In the genomic region with DNA sequence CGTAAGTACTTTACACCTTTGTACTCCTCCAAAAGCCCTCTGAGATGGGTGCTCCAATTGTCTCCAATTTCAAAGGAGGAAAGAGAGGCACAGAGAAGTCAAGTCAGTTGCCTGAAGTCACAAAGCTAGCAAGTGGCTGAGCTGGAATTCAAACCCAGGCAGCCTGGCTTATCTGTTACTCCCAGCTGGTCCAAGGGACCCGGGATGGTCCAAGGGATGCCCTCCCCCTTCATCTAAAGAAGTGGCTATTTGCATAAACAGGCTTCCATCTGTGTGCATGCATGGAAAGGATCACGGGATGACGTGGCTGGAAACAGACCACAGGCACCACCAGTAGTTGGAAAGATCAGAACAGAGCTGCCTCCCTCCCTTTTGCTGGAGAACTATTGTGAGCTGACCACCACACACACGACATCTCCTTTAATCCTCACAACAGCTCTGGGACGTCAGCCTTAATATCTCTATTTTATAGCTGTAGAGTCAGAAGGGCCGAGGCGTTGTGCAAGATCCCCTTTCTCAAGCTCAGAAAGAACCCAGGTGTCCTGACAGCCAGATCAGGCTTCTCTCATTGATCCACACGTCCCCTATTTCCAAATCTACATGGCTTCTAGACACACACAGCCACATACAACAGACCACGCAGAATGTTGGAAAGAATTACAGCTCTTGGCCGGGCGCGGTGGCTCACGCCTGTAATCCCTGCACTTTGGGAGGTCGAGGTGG, we compare ENCODE assay signal across 1 cellular context.
A peak's percentile ranks its signal among the peaks of the same experiment; 100 is the strongest.
TF ChIP-seq lines count a peak whose summit lies in the region.

No MANE protein-coding gene starts in this region.

TF ChIP-seq in K562, 482 proteins besides CTCF, POLR2A, EP300 and RAD21 (continued from another document and continues in another):
- no peak for TF ChIP-seq TFE3 (CRISPR knock-in tag; IDR thresholded peaks at IDR 0.05)
- 0 out of 2 replicates have a peak, but pooled peaks have one; percentile 35 for TF ChIP-seq PML (IDR thresholded peaks at IDR 0.05; ENCODE audit: low read length)
- no peak for TF ChIP-seq TSC22D4 (tag; IDR thresholded peaks at IDR 0.05)
- TF ChIP-seq KDM5B (IDR thresholded peaks at IDR 0.05; ENCODE audit: insufficient replicate concordance, low read depth, low read length), result no peak
- no peak for TF ChIP-seq SPI1 (IDR thresholded peaks at IDR 0.05; ENCODE audit: borderline replicate concordance, low read depth, low read length)
- TF ChIP-seq TGIF2 (CRISPR knock-in tag; IDR thresholded peaks at IDR 0.05), result no peak
- TF ChIP-seq TEAD1 (CRISPR knock-in tag; IDR thresholded peaks at IDR 0.05), result 0 out of 4 replicates have a peak, but pooled peaks of 1 of the 2 experiments have one; percentile 36
- no peak for TF ChIP-seq PATZ1 (CRISPR knock-in tag; IDR thresholded peaks at IDR 0.05; ENCODE audit: borderline replicate concordance)
- no peak for TF ChIP-seq CC2D1A (IDR thresholded peaks at IDR 0.05)
- TF ChIP-seq CXXC5 (CRISPR knock-in tag; IDR thresholded peaks at IDR 0.05), result peak; percentile 21; the same call in 1 of the 2 replicates
- no peak for TF ChIP-seq SMARCB1 (IDR thresholded peaks at IDR 0.05; ENCODE audit: insufficient read length, low read depth)
- no peak for TF ChIP-seq ASH1L (IDR thresholded peaks at IDR 0.05; ENCODE audit: borderline replicate concordance, low read depth, partially characterized antibody)
- no peak for TF ChIP-seq PHB2 (IDR thresholded peaks at IDR 0.05; ENCODE audit: low read depth)
- no peak for TF ChIP-seq EZH2 (IDR thresholded peaks at IDR 0.05; ENCODE audit: borderline replicate concordance, low read depth, low read length)
- peak; percentile 62 for TF ChIP-seq NCOR1 (IDR thresholded peaks at IDR 0.05)
- TF ChIP-seq ELK1 (CRISPR knock-in tag; IDR thresholded peaks at IDR 0.05), result no peak
- TF ChIP-seq, protein P1, sequence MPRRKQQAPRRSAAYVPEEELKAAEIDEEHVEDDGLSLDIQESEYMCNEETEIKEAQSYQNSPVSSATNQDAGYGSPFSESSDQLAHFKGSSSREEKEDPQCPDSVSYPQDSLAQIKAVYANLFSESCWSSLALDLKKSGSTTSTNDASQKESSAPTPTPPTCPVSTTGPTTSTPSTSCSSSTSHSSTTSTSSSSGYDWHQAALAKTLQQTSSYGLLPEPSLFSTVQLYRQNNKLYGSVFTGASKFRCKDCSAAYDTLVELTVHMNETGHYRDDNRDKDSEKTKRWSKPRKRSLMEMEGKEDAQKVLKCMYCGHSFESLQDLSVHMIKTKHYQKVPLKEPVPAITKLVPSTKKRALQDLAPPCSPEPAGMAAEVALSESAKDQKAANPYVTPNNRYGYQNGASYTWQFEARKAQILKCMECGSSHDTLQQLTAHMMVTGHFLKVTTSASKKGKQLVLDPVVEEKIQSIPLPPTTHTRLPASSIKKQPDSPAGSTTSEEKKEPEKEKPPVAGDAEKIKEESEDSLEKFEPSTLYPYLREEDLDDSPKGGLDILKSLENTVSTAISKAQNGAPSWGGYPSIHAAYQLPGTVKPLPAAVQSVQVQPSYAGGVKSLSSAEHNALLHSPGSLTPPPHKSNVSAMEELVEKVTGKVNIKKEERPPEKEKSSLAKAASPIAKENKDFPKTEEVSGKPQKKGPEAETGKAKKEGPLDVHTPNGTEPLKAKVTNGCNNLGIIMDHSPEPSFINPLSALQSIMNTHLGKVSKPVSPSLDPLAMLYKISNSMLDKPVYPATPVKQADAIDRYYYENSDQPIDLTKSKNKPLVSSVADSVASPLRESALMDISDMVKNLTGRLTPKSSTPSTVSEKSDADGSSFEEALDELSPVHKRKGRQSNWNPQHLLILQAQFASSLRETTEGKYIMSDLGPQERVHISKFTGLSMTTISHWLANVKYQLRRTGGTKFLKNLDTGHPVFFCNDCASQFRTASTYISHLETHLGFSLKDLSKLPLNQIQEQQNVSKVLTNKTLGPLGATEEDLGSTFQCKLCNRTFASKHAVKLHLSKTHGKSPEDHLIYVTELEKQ (CRISPR knock-in tag; IDR thresholded peaks at IDR 0.05), result no peak
- TF ChIP-seq ZNF146 (CRISPR knock-in tag; IDR thresholded peaks at IDR 0.05; ENCODE audit: unreplicated experiment), result no peak
- no peak for TF ChIP-seq XRCC5 (IDR thresholded peaks at IDR 0.05; ENCODE audit: low read depth, low read length)
- no peak for TF ChIP-seq ETS1 (conservative IDR thresholded peaks at IDR 0.05; ENCODE audit: control insufficient read depth, low read depth, low read length)
- TF ChIP-seq TFAP4 (CRISPR knock-in tag; IDR thresholded peaks at IDR 0.05; ENCODE audit: borderline replicate concordance), result peak; percentile 92
- no peak for TF ChIP-seq LARP7 (IDR thresholded peaks at IDR 0.05)
- TF ChIP-seq PRPF4 (IDR thresholded peaks at IDR 0.05; ENCODE audit: insufficient read depth, low read depth, low read length, poor library complexity, severe bottlenecking), result no peak
- TF ChIP-seq ZNF174 (CRISPR knock-in tag; IDR thresholded peaks at IDR 0.05), result no peak
- no peak for TF ChIP-seq EHMT2 (IDR thresholded peaks at IDR 0.05)
- TF ChIP-seq RBM34 (IDR thresholded peaks at IDR 0.05; ENCODE audit: borderline replicate concordance, insufficient read depth, low read length), result no peak
- TF ChIP-seq SRSF1 (IDR thresholded peaks at IDR 0.05; ENCODE audit: low read depth, low read length), result no peak
- TF ChIP-seq THRAP3 (IDR thresholded peaks at IDR 0.05; ENCODE audit: borderline replicate concordance), result no peak
- TF ChIP-seq HDAC2 (IDR thresholded peaks at IDR 0.05), result peak; percentile 78
- TF ChIP-seq, protein P2, sequence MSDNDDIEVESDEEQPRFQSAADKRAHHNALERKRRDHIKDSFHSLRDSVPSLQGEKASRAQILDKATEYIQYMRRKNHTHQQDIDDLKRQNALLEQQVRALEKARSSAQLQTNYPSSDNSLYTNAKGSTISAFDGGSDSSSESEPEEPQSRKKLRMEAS (CRISPR knock-in tag; IDR thresholded peaks at IDR 0.05), result peak; percentile 29; the same call in 1 of the 2 replicates
- TF ChIP-seq, protein P3, sequence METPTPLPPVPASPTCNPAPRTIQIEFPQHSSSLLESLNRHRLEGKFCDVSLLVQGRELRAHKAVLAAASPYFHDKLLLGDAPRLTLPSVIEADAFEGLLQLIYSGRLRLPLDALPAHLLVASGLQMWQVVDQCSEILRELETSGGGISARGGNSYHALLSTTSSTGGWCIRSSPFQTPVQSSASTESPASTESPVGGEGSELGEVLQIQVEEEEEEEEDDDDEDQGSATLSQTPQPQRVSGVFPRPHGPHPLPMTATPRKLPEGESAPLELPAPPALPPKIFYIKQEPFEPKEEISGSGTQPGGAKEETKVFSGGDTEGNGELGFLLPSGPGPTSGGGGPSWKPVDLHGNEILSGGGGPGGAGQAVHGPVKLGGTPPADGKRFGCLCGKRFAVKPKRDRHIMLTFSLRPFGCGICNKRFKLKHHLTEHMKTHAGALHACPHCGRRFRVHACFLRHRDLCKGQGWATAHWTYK (CRISPR knock-in tag; IDR thresholded peaks at IDR 0.05), result no peak
- no peak for TF ChIP-seq MXI1 (IDR thresholded peaks at IDR 0.05; ENCODE audit: low read depth, low read length)
- TF ChIP-seq, protein P4, sequence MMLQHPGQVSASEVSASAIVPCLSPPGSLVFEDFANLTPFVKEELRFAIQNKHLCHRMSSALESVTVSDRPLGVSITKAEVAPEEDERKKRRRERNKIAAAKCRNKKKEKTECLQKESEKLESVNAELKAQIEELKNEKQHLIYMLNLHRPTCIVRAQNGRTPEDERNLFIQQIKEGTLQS (IDR thresholded peaks at IDR 0.05), result peak; percentile 35
- TF ChIP-seq, protein P4 (CRISPR knock-in tag; conservative IDR thresholded peaks at IDR 0.05), result no peak
- TF ChIP-seq RUNX1 (IDR thresholded peaks at IDR 0.05; ENCODE audit: low read depth), result no peak
- TF ChIP-seq KDM4B (IDR thresholded peaks at IDR 0.05; ENCODE audit: borderline replicate concordance in 2 of 2, low read depth in 1 of 2), result no peak
- no peak for TF ChIP-seq SLC30A9 (CRISPR knock-in tag; IDR thresholded peaks at IDR 0.05)
- no peak for TF ChIP-seq SRSF3 (IDR thresholded peaks at IDR 0.05; ENCODE audit: insufficient read depth, low read length)
- no peak for TF ChIP-seq MBD1 (CRISPR knock-in tag; IDR thresholded peaks at IDR 0.05)
- peak; percentile 84 for TF ChIP-seq ADNP (tag; IDR thresholded peaks at IDR 0.05)
- TF ChIP-seq GABPA (tag; conservative IDR thresholded peaks at IDR 0.05; ENCODE audit: low read depth), result no peak
- no peak for TF ChIP-seq STAT5B (CRISPR knock-in tag; IDR thresholded peaks at IDR 0.05)
- no peak for TF ChIP-seq MTA1 (IDR thresholded peaks at IDR 0.05; ENCODE audit: borderline replicate concordance)
- TF ChIP-seq MTF1 (CRISPR knock-in tag; IDR thresholded peaks at IDR 0.05; ENCODE audit: borderline replicate concordance), result no peak
- no peak for TF ChIP-seq MECOM (CRISPR knock-in tag; IDR thresholded peaks at IDR 0.05)
- TF ChIP-seq FOXK2 (conservative IDR thresholded peaks at IDR 0.05 in 1 of 2, IDR thresholded peaks at IDR 0.05 in 1 of 2; ENCODE audit: low read depth in 2 of 2), result peak in 1 of 2 experiments; percentile 57; a peak in 2 of 4 replicates
- TF ChIP-seq DACH1 (IDR thresholded peaks at IDR 0.05; ENCODE audit: partially characterized antibody), result no peak
- TF ChIP-seq RFX1 (IDR thresholded peaks at IDR 0.05), result no peak
- TF ChIP-seq, protein P5, sequence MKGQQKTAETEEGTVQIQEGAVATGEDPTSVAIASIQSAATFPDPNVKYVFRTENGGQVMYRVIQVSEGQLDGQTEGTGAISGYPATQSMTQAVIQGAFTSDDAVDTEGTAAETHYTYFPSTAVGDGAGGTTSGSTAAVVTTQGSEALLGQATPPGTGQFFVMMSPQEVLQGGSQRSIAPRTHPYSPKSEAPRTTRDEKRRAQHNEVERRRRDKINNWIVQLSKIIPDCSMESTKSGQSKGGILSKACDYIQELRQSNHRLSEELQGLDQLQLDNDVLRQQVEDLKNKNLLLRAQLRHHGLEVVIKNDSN (CRISPR knock-in tag; IDR thresholded peaks at IDR 0.05), result no peak
